In the genomic region with DNA sequence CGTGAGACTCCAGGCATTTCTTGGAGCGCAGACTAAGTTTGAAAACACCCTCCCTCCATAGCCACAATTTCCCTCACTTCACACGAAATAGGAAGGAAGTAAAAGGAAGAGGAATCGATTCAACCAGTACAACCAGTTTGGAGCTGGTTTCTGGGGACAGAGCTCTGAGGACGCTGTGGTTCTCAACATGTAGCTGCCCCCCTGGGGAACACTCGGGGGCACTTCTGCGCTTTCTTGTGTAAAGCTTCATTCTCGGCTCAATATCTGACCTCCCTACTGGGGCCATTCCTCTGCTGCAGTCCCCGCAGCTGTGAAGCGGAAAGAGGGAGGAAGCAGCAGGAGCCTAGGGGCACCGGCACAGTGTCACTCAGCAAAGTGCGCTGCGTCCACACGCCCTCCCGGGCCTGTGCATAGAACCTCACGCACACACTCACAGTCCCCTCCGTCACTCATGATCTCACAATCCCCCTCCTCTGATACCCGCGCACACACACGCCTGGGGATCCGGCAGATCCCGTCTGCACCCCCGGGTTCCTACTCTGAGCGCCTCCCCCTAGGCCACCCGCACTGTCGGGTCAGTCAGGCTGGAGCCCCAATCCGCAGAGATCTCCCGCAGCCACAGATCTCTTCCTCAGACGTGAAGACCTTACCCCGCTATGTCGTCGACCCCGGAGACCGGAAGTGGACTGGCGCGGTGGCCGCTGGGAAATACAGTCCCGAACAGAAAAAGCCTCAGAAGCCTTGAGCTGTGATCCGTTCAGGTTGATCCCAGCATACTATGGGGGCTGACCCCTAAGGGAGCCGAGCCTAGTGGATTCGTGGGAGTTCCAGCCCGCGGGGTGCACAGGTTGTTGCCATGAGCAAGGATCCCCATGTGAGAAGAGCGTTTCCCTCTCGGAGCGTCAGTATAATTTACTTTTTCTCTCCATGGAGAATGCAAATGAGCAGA, we compare ENCODE assay signal across 1 cellular context.
TF ChIP-seq lines count a peak whose summit lies in the region.

A gene (minus strand): TSS at position 688 of the 949 bp plus-strand sequence. CDS start 6,190 bp downstream, outside the sequence.

TF ChIP-seq in HepG2, 621 proteins besides CTCF, POLR2A, EP300 and RAD21 (continued from another document and continues in another):
- TF ChIP-seq, protein P1, sequence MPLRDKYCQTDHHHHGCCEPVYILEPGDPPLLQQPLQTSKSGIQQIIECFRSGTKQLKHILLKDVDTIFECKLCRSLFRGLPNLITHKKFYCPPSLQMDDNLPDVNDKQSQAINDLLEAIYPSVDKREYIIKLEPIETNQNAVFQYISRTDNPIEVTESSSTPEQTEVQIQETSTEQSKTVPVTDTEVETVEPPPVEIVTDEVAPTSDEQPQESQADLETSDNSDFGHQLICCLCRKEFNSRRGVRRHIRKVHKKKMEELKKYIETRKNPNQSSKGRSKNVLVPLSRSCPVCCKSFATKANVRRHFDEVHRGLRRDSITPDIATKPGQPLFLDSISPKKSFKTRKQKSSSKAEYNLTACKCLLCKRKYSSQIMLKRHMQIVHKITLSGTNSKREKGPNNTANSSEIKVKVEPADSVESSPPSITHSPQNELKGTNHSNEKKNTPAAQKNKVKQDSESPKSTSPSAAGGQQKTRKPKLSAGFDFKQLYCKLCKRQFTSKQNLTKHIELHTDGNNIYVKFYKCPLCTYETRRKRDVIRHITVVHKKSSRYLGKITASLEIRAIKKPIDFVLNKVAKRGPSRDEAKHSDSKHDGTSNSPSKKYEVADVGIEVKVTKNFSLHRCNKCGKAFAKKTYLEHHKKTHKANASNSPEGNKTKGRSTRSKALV (CRISPR knock-in tag; IDR thresholded peaks at IDR 0.05) = no peak; the same call in none of the 2 replicates
- TF ChIP-seq, protein P2, sequence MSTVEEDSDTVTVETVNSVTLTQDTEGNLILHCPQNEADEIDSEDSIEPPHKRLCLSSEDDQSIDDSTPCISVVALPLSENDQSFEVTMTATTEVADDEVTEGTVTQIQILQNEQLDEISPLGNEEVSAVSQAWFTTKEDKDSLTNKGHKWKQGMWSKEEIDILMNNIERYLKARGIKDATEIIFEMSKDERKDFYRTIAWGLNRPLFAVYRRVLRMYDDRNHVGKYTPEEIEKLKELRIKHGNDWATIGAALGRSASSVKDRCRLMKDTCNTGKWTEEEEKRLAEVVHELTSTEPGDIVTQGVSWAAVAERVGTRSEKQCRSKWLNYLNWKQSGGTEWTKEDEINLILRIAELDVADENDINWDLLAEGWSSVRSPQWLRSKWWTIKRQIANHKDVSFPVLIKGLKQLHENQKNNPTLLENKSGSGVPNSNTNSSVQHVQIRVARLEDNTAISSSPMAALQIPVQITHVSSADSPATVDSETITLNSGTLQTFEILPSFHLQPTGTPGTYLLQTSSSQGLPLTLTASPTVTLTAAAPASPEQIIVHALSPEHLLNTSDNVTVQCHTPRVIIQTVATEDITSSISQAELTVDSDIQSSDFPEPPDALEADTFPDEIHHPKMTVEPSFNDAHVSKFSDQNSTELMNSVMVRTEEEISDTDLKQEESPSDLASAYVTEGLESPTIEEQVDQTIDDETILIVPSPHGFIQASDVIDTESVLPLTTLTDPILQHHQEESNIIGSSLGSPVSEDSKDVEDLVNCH (CRISPR knock-in tag; IDR thresholded peaks at IDR 0.05) = no peak
- TF ChIP-seq, protein P3, sequence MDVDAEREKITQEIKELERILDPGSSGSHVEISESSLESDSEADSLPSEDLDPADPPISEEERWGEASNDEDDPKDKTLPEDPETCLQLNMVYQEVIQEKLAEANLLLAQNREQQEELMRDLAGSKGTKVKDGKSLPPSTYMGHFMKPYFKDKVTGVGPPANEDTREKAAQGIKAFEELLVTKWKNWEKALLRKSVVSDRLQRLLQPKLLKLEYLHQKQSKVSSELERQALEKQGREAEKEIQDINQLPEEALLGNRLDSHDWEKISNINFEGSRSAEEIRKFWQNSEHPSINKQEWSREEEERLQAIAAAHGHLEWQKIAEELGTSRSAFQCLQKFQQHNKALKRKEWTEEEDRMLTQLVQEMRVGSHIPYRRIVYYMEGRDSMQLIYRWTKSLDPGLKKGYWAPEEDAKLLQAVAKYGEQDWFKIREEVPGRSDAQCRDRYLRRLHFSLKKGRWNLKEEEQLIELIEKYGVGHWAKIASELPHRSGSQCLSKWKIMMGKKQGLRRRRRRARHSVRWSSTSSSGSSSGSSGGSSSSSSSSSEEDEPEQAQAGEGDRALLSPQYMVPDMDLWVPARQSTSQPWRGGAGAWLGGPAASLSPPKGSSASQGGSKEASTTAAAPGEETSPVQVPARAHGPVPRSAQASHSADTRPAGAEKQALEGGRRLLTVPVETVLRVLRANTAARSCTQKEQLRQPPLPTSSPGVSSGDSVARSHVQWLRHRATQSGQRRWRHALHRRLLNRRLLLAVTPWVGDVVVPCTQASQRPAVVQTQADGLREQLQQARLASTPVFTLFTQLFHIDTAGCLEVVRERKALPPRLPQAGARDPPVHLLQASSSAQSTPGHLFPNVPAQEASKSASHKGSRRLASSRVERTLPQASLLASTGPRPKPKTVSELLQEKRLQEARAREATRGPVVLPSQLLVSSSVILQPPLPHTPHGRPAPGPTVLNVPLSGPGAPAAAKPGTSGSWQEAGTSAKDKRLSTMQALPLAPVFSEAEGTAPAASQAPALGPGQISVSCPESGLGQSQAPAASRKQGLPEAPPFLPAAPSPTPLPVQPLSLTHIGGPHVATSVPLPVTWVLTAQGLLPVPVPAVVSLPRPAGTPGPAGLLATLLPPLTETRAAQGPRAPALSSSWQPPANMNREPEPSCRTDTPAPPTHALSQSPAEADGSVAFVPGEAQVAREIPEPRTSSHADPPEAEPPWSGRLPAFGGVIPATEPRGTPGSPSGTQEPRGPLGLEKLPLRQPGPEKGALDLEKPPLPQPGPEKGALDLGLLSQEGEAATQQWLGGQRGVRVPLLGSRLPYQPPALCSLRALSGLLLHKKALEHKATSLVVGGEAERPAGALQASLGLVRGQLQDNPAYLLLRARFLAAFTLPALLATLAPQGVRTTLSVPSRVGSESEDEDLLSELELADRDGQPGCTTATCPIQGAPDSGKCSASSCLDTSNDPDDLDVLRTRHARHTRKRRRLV (CRISPR knock-in tag; IDR thresholded peaks at IDR 0.05) = peak; percentile 83; the same call in 1 of the 2 replicates
- TF ChIP-seq KLF16 (CRISPR knock-in tag; IDR thresholded peaks at IDR 0.05) (peak; percentile 44 to 74; a peak in 1 of 4 replicates), ZNF337 (CRISPR knock-in tag; IDR thresholded peaks at IDR 0.05; ENCODE audit: borderline replicate concordance, low read depth) (0 out of 2 replicates have a peak, but pooled peaks have one; percentile 63), ZNF567 (CRISPR knock-in tag; IDR thresholded peaks at IDR 0.05; ENCODE audit: borderline replicate concordance) (no peak), SMYD3 (CRISPR knock-in tag; IDR thresholded peaks at IDR 0.05) (0 out of 2 replicates have a peak, but pooled peaks have one; percentile 69), STAG1 (CRISPR knock-in tag; IDR thresholded peaks at IDR 0.05) (no peak; the same call in 1 of the 2 replicates), ZSCAN22 (CRISPR knock-in tag; IDR thresholded peaks at IDR 0.05) (no peak), ZNF83 (CRISPR knock-in tag; IDR thresholded peaks at IDR 0.05; ENCODE audit: borderline replicate concordance) (no peak; the same call in 1 of the 2 replicates), TBP (CRISPR knock-in tag; IDR thresholded peaks at IDR 0.05) (no peak), EEA1 (CRISPR knock-in tag; IDR thresholded peaks at IDR 0.05; ENCODE audit: borderline replicate concordance) (no peak), ZFP1 (CRISPR knock-in tag; IDR thresholded peaks at IDR 0.05) (peak; percentile 66; the same call in 1 of the 2 replicates), ZNF260 (CRISPR knock-in tag; IDR thresholded peaks at IDR 0.05; ENCODE audit: borderline replicate concordance, low read depth) (no peak), RBAK (CRISPR knock-in tag; IDR thresholded peaks at IDR 0.05) (no peak), ISL2 (CRISPR knock-in tag; IDR thresholded peaks at IDR 0.05) (no peak), BCL6 (CRISPR knock-in tag; IDR thresholded peaks at IDR 0.05) (no peak)
- TF ChIP-seq, protein P4, sequence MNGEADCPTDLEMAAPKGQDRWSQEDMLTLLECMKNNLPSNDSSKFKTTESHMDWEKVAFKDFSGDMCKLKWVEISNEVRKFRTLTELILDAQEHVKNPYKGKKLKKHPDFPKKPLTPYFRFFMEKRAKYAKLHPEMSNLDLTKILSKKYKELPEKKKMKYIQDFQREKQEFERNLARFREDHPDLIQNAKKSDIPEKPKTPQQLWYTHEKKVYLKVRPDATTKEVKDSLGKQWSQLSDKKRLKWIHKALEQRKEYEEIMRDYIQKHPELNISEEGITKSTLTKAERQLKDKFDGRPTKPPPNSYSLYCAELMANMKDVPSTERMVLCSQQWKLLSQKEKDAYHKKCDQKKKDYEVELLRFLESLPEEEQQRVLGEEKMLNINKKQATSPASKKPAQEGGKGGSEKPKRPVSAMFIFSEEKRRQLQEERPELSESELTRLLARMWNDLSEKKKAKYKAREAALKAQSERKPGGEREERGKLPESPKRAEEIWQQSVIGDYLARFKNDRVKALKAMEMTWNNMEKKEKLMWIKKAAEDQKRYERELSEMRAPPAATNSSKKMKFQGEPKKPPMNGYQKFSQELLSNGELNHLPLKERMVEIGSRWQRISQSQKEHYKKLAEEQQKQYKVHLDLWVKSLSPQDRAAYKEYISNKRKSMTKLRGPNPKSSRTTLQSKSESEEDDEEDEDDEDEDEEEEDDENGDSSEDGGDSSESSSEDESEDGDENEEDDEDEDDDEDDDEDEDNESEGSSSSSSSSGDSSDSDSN (CRISPR knock-in tag; IDR thresholded peaks at IDR 0.05) = peak; percentile 67; the same call in 1 of the 2 replicates
- TF ChIP-seq, protein P5, sequence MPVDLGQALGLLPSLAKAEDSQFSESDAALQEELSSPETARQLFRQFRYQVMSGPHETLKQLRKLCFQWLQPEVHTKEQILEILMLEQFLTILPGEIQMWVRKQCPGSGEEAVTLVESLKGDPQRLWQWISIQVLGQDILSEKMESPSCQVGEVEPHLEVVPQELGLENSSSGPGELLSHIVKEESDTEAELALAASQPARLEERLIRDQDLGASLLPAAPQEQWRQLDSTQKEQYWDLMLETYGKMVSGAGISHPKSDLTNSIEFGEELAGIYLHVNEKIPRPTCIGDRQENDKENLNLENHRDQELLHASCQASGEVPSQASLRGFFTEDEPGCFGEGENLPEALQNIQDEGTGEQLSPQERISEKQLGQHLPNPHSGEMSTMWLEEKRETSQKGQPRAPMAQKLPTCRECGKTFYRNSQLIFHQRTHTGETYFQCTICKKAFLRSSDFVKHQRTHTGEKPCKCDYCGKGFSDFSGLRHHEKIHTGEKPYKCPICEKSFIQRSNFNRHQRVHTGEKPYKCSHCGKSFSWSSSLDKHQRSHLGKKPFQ (CRISPR knock-in tag; IDR thresholded peaks at IDR 0.05; ENCODE audit: insufficient replicate concordance) = no peak
- TF ChIP-seq, protein P6, sequence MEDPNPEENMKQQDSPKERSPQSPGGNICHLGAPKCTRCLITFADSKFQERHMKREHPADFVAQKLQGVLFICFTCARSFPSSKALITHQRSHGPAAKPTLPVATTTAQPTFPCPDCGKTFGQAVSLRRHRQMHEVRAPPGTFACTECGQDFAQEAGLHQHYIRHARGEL (CRISPR knock-in tag; IDR thresholded peaks at IDR 0.05) = no peak
- TF ChIP-seq, protein P7, sequence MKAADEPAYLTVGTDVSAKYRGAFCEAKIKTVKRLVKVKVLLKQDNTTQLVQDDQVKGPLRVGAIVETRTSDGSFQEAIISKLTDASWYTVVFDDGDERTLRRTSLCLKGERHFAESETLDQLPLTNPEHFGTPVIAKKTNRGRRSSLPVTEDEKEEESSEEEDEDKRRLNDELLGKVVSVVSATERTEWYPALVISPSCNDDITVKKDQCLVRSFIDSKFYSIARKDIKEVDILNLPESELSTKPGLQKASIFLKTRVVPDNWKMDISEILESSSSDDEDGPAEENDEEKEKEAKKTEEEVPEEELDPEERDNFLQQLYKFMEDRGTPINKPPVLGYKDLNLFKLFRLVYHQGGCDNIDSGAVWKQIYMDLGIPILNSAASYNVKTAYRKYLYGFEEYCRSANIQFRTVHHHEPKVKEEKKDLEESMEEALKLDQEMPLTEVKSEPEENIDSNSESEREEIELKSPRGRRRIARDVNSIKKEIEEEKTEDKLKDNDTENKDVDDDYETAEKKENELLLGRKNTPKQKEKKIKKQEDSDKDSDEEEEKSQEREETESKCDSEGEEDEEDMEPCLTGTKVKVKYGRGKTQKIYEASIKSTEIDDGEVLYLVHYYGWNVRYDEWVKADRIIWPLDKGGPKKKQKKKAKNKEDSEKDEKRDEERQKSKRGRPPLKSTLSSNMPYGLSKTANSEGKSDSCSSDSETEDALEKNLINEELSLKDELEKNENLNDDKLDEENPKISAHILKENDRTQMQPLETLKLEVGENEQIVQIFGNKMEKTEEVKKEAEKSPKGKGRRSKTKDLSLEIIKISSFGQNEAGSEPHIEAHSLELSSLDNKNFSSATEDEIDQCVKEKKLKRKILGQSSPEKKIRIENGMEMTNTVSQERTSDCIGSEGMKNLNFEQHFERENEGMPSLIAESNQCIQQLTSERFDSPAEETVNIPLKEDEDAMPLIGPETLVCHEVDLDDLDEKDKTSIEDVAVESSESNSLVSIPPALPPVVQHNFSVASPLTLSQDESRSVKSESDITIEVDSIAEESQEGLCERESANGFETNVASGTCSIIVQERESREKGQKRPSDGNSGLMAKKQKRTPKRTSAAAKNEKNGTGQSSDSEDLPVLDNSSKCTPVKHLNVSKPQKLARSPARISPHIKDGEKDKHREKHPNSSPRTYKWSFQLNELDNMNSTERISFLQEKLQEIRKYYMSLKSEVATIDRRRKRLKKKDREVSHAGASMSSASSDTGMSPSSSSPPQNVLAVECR (CRISPR knock-in tag; IDR thresholded peaks at IDR 0.05; ENCODE audit: borderline replicate concordance) = peak; percentile 89; the same call in 1 of the 2 replicates
- TF ChIP-seq, protein P8, sequence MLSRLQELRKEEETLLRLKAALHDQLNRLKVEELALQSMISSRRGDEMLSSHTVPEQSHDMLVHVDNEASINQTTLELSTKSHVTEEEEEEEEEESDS (CRISPR knock-in tag; IDR thresholded peaks at IDR 0.05; ENCODE audit: borderline replicate concordance) = no peak
- TF ChIP-seq, protein P9, sequence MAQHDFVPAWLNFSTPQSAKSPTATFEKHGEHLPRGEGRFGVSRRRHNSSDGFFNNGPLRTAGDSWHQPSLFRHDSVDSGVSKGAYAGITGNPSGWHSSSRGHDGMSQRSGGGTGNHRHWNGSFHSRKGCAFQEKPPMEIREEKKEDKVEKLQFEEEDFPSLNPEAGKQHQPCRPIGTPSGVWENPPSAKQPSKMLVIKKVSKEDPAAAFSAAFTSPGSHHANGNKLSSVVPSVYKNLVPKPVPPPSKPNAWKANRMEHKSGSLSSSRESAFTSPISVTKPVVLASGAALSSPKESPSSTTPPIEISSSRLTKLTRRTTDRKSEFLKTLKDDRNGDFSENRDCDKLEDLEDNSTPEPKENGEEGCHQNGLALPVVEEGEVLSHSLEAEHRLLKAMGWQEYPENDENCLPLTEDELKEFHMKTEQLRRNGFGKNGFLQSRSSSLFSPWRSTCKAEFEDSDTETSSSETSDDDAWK (CRISPR knock-in tag; IDR thresholded peaks at IDR 0.05) = no peak
